10 cellular contexts compared by ENCODE assay signal in genomic region chr4:25029479-25030282, GRCh38. TPM values are rescaled to one million over a fixed set of nuclear protein-coding genes. Genes with fewer than 3 reads are reported as not detected.
DNase-seq lines count a peak whose midpoint lies in the region; ATAC-seq and TF ChIP-seq lines count a peak whose summit lies in the region.
"Had no signal": no experiment of that assay in that cellular context is flagged by ENCODE, and none has a peak within 500 bp of the region (broad histone marks: within the 10 kb centered on the region; RNA-seq: fewer than 3 reads in every experiment).

No MANE protein-coding gene starts in this region.

- H3K9me3 ChIP-seq in stomach smooth muscle (ENCODE audit: control insufficient read depth in 2 of 2, low read length in 2 of 2) (no peaks in the 10 kb centered on the region), colonic mucosa (no peaks in the 10 kb centered on the region)

- no peak overlapping the region for H3K27ac ChIP-seq in stomach smooth muscle (ENCODE audit: low read length)
- no peak overlapping the region for H3K27ac ChIP-seq in colonic mucosa

- H3K9ac ChIP-seq in stomach smooth muscle (ENCODE audit: low read length in 2 of 2) = peak overlapping the region; percentile 29 to 44
- H3K9ac ChIP-seq in colonic mucosa (ENCODE audit: low read depth in 2 of 2, low read length in 2 of 2) = no peak overlapping the region

- POLR2A ChIA-PET in WTC11 (lab: Charles Lee) = interaction anchor here (0.6 kb wide), 1 partner anchor 17 kb away, joined by 4 read pairs; no protein-coding TSS in a partner anchor

- ATAC-seq in WTC11 = peak; percentile 10
- no peak for ATAC-seq in memory B cell (ENCODE audit: low read depth)
- ATAC-seq in activated T-helper 17 cell treated with anti-CD3 and anti-CD28 coated beads, Interleukin-2, amount 50 U/mL, for 72 hours (replicated peaks) = no peak

- H3K27me3 ChIP-seq in stomach smooth muscle (ENCODE audit: control insufficient read depth in 1 of 2, insufficient read depth in 2 of 2, low read length in 2 of 2) (no peaks in the 10 kb centered on the region), colonic mucosa (peaks cover 26% of the 10 kb centered on the region)

- peaks cover 29% of the 10 kb centered on the region for H3K4me1 Mint-ChIP-seq in WTC11
- H3K4me1 Mint-ChIP-seq in memory B cell = peaks cover 4% of the 10 kb centered on the region
- no peaks in the 10 kb centered on the region for H3K4me1 Mint-ChIP-seq in activated T-helper 17 cell treated with anti-CD3 and anti-CD28 coated beads, Interleukin-2, amount 50 U/mL, for 72 hours

- TF ChIP-seq CTCF in WTC11 (IDR thresholded peaks at IDR 0.05) = no peak
- TF ChIP-seq CTCF in colonic mucosa (IDR thresholded peaks at IDR 0.05) = no peak

- H3K4me3 Mint-ChIP-seq in WTC11 (peak overlapping the region; percentile 73), memory B cell (peak overlapping the region; percentile 21)
- no peak overlapping the region for H3K4me3 Mint-ChIP-seq in activated T-helper 17 cell treated with anti-CD3 and anti-CD28 coated beads, Interleukin-2, amount 50 U/mL, for 72 hours

- peaks cover 7% of the 10 kb centered on the region for H3K9me3 Mint-ChIP-seq in WTC11
- H3K9me3 Mint-ChIP-seq in memory B cell = peaks cover 6% of the 10 kb centered on the region
- peaks cover 9% of the 10 kb centered on the region for H3K9me3 Mint-ChIP-seq in activated T-helper 17 cell treated with anti-CD3 and anti-CD28 coated beads, Interleukin-2, amount 50 U/mL, for 72 hours

- CTCF ChIA-PET in WTC11 (lab: Charles Lee) = interaction anchor here (1.0 to 1.2 kb wide), 3 partner anchors 16 to 337 kb away, joined by 3 to 8 read pairs (median 3); no protein-coding TSS in a partner anchor

- peaks cover 48% of the 10 kb centered on the region for H3K27me3 Mint-ChIP-seq in WTC11 (ENCODE audit: low read depth)
- peaks cover 40% of the 10 kb centered on the region for H3K27me3 Mint-ChIP-seq in memory B cell
- H3K27me3 Mint-ChIP-seq in activated T-helper 17 cell treated with anti-CD3 and anti-CD28 coated beads, Interleukin-2, amount 50 U/mL, for 72 hours = peaks cover 58% of the 10 kb centered on the region

- peaks cover 3% of the 10 kb centered on the region for H3K36me3 Mint-ChIP-seq in WTC11
- H3K36me3 Mint-ChIP-seq in memory B cell = no peaks in the 10 kb centered on the region
- no peaks in the 10 kb centered on the region for H3K36me3 Mint-ChIP-seq in activated T-helper 17 cell treated with anti-CD3 and anti-CD28 coated beads, Interleukin-2, amount 50 U/mL, for 72 hours (ENCODE audit: low read depth)

- H3K36me3 ChIP-seq in stomach smooth muscle (ENCODE audit: control insufficient read depth in 2 of 2, insufficient read depth in 2 of 2, low read length in 2 of 2) = peaks cover 3 to 18% of the 10 kb centered on the region in 2 donors
- no peaks in the 10 kb centered on the region for H3K36me3 ChIP-seq in colonic mucosa

- intact Hi-C loops in colonic mucosa (cut with DNase I) = no loop called here

- peaks cover 27% of the 10 kb centered on the region for H3K4me1 ChIP-seq in stomach smooth muscle (ENCODE audit: control insufficient read depth, insufficient read depth, low read length)
- H3K4me1 ChIP-seq in colonic mucosa = no peaks in the 10 kb centered on the region

- H3K27ac Mint-ChIP-seq in WTC11 (no peak overlapping the region), memory B cell (no peak overlapping the region)
- H3K27ac Mint-ChIP-seq in activated T-helper 17 cell treated with anti-CD3 and anti-CD28 coated beads, Interleukin-2, amount 50 U/mL, for 72 hours = no peak overlapping the region

- peak overlapping the region; percentile 73 to 75 for H3K4me3 ChIP-seq in stomach smooth muscle (ENCODE audit: low read length in 2 of 2)
- H3K4me3 ChIP-seq in colonic mucosa = no peak overlapping the region

- DNase-seq in NCI-H2196 (lab: John Stamatoyannopoulos, UW; ENCODE audit: unreplicated experiment) (peak; percentile 11), NCI-H2196 treated with DMSO at 0.1 percent for 48 hours (lab: John Stamatoyannopoulos, UW; ENCODE audit: unreplicated experiment) (no peak), WTC11 (ENCODE audit: low spot score) (no peak), memory B cell (ENCODE audit: low spot score in 2 of 2) (no peak), GDM1 (lab: John Stamatoyannopoulos, UW) (no peak), colonic mucosa (no peak)
- DNase-seq: NCI-H446 had no signal

TF ChIP-seq in WTC11, 78 proteins besides CTCF, POLR2A, EP300 and RAD21:
- TF ChIP-seq FOXK1 (CRISPR knock-in tag; IDR thresholded peaks at IDR 0.05) (no peak), RELA (CRISPR knock-in tag; IDR thresholded peaks at IDR 0.05; ENCODE audit: borderline replicate concordance) (no peak), CREB1 (CRISPR knock-in tag; IDR thresholded peaks at IDR 0.05) (0 out of 2 replicates have a peak, but pooled peaks have one; percentile 18)

RNA-seq across cellular contexts. Expression of gene LGI2, which starts 1.1 kb away (rescaled TPM):
- total RNA-seq in WTC11 (2021) (5.8 to 12.2 TPM (median 8.3 TPM) in 3 replicates), colonic mucosa (under 1 TPM; 0.32 to 0.82 TPM)
- total RNA-seq in activated T-helper 17 cell treated with anti-CD3 and anti-CD28 coated beads, Interleukin-2, amount 50 U/mL, for 72 hours = not detected
- total RNA-seq: dermis microvascular lymphatic vessel endothelial cell had no signal

Comparison
In these comparisons a context has a peak if more than half of its experiments do, and no peak if none do; other contexts are left out.
1. H3K9ac ChIP-seq: peak in stomach smooth muscle (2 of 2); none in colonic mucosa (0 of 2).